Comparison of ENCODE assay signal across 23 cellular contexts in genomic region chr14:71005076-71005475, GRCh38.
DNase-seq lines count a peak whose midpoint lies in the region; ATAC-seq, FAIRE-seq and TF ChIP-seq lines count a peak whose summit lies in the region.
"Had no signal": no experiment of that assay in that cellular context is flagged by ENCODE, and none has a peak within 500 bp of the region (broad histone marks: within the 10 kb centered on the region; RNA-seq: fewer than 3 reads in every experiment).

No MANE protein-coding gene starts in this region.

- 94 to 97% methylated on average over 4 of the region's 4 CpGs for WGBS in thyroid gland, 2 donors

- H3K4me3 Mint-ChIP-seq in activated naive CD4-positive, alpha-beta T cell treated with anti-CD3 and anti-CD28 coated beads, Interleukin-2, amount 50 U/mL, for 24 hours = peak overlapping the region; percentile 43
- H3K4me3 Mint-ChIP-seq in HFFc6 (peak overlapping the region; percentile 47), astrocyte (ENCODE audit: unreplicated experiment) (no peak overlapping the region)
- H3K4me3 Mint-ChIP-seq in stimulated activated effector memory CD8-positive, alpha-beta T cell treated with anti-CD3 and anti-CD28 coated beads, Interleukin-12 subunit alpha, Interleukin-12 subunit beta, amount 100 ng/mL, for 72 hours = no peak overlapping the region
- H3K4me3 Mint-ChIP-seq: central memory CD8-positive, alpha-beta T cell had no signal

- H4K20me1 ChIP-seq in astrocyte (ENCODE audit: insufficient read depth, low read length) = peaks cover 22% of the 10 kb centered on the region
- H4K20me1 ChIP-seq: BLaER1 had no signal

- peak overlapping the region; percentile 24 for H3K4me2 ChIP-seq in astrocyte (ENCODE audit: low read length)
- H3K4me2 ChIP-seq: BLaER1 had no signal

- peaks cover 70% of the 10 kb centered on the region for H3K4me1 Mint-ChIP-seq in activated naive CD4-positive, alpha-beta T cell treated with anti-CD3 and anti-CD28 coated beads, Interleukin-2, amount 50 U/mL, for 24 hours
- H3K4me1 Mint-ChIP-seq in HFFc6 (ENCODE audit: low read depth) (peaks cover 65% of the 10 kb centered on the region), astrocyte (ENCODE audit: low read depth, unreplicated experiment) (peaks cover 13% of the 10 kb centered on the region)
- H3K4me1 Mint-ChIP-seq in stimulated activated effector memory CD8-positive, alpha-beta T cell treated with anti-CD3 and anti-CD28 coated beads, Interleukin-12 subunit alpha, Interleukin-12 subunit beta, amount 100 ng/mL, for 72 hours = peaks cover 37% of the 10 kb centered on the region

- H3K36me3 Mint-ChIP-seq in activated naive CD4-positive, alpha-beta T cell treated with anti-CD3 and anti-CD28 coated beads, Interleukin-2, amount 50 U/mL, for 24 hours = peaks cover 12% of the 10 kb centered on the region
- peaks cover 32% of the 10 kb centered on the region for H3K36me3 Mint-ChIP-seq in HFFc6 (ENCODE audit: low read depth)
- H3K36me3 Mint-ChIP-seq in astrocyte (ENCODE audit: low read depth, unreplicated experiment) = peaks cover 22% of the 10 kb centered on the region
- peaks cover 32% of the 10 kb centered on the region for H3K36me3 Mint-ChIP-seq in stimulated activated effector memory CD8-positive, alpha-beta T cell treated with anti-CD3 and anti-CD28 coated beads, Interleukin-12 subunit alpha, Interleukin-12 subunit beta, amount 100 ng/mL, for 72 hours

- intact Hi-C loops in thyroid gland (cut with DNase I) = no loop called here

- H3K79me2 ChIP-seq in astrocyte (ENCODE audit: insufficient read depth, low read length) = peaks cover 21% of the 10 kb centered on the region

- ATAC-seq in stimulated activated effector memory CD8-positive, alpha-beta T cell treated with anti-CD3 and anti-CD28 coated beads, Interleukin-12 subunit alpha, Interleukin-12 subunit beta, amount 100 ng/mL, for 72 hours = peak; percentile 49
- ATAC-seq: left cardiac atrium had no signal

- H3K9me3 ChIP-seq in astrocyte (ENCODE audit: insufficient read depth, low read depth, low read length) (no peaks in the 10 kb centered on the region), thyroid gland (no peaks in the 10 kb centered on the region)
- H3K9me3 ChIP-seq: BLaER1, HAP-1 had no signal

- H3K9ac ChIP-seq in astrocyte (ENCODE audit: low read length) = no peak overlapping the region
- H3K9ac ChIP-seq: BLaER1 had no signal

- no peak overlapping the region for H2AFZ ChIP-seq in astrocyte (ENCODE audit: low read depth, low read length)

- H3K27ac ChIP-seq in astrocyte (ENCODE audit: low read depth, low read length) (no peak overlapping the region), thyroid gland (no peak overlapping the region)
- H3K27ac ChIP-seq: BLaER1, SK-N-MC had no signal

- TF ChIP-seq CTCF in HFFc6 (IDR thresholded peaks at IDR 0.05) (no peak), astrocyte (IDR thresholded peaks at IDR 0.05; ENCODE audit: insufficient read depth, low read depth, low read length) (no peak), thyroid gland (IDR thresholded peaks at IDR 0.05) (no peak)

- TF ChIP-seq POLR2A in thyroid gland (IDR thresholded peaks at IDR 0.05) = no peak

- peaks cover 18% of the 10 kb centered on the region for H3K4me1 ChIP-seq in astrocyte (ENCODE audit: insufficient read depth, low read length)
- H3K4me1 ChIP-seq in thyroid gland = no peaks in the 10 kb centered on the region
- H3K4me1 ChIP-seq: BLaER1 had no signal

- no peaks in the 10 kb centered on the region for H3K27me3 ChIP-seq in astrocyte (ENCODE audit: insufficient read depth, low read length)
- H3K27me3 ChIP-seq in thyroid gland = no peaks in the 10 kb centered on the region
- H3K27me3 ChIP-seq: BLaER1 had no signal

- H3K36me3 ChIP-seq in astrocyte (ENCODE audit: insufficient read depth, low read length) = peaks cover 7% of the 10 kb centered on the region
- peaks cover 0 to 7% of the 10 kb centered on the region in 2 donors for H3K36me3 ChIP-seq in thyroid gland

- H3K27ac Mint-ChIP-seq in activated naive CD4-positive, alpha-beta T cell treated with anti-CD3 and anti-CD28 coated beads, Interleukin-2, amount 50 U/mL, for 24 hours = peak overlapping the region; percentile 80
- H3K27ac Mint-ChIP-seq in HFFc6 (peak overlapping the region; percentile 53), astrocyte (ENCODE audit: unreplicated experiment) (no peak overlapping the region)
- no peak overlapping the region for H3K27ac Mint-ChIP-seq in stimulated activated effector memory CD8-positive, alpha-beta T cell treated with anti-CD3 and anti-CD28 coated beads, Interleukin-12 subunit alpha, Interleukin-12 subunit beta, amount 100 ng/mL, for 72 hours

- no peak overlapping the region for H3K4me3 ChIP-seq in astrocyte (ENCODE audit: insufficient read depth, low read depth, low read length)
- no peak overlapping the region for H3K4me3 ChIP-seq in thyroid gland (replicated peaks in 1 of 3)
- H3K4me3 ChIP-seq: BLaER1, HAP-1, SK-N-MC had no signal

- no peak for DNase-seq in activated naive CD4-positive, alpha-beta T cell (lab: John Stamatoyannopoulos, UW)
- DNase-seq in HFFc6 (no peak), astrocyte (ENCODE audit: low read depth) (no peak), thyroid gland (no peak)
- no peak for DNase-seq in stimulated activated effector memory CD8-positive, alpha-beta T cell treated with anti-CD3 and anti-CD28 coated beads, Interleukin-12 subunit alpha, Interleukin-12 subunit beta, amount 100 ng/mL, for 72 hours (ENCODE audit: low spot score in 2 of 2)
- DNase-seq in activated CD4-positive, CD25-positive, alpha-beta regulatory T cell treated with anti-CD3 and anti-CD28 coated beads, Interleukin-2, amount 50 U/mL, for 72 hours = no peak
- DNase-seq: ACHN; activated CD4-positive, alpha-beta T cell treated with anti-CD3 and anti-CD28 coated beads, Interleukin-2, amount 50 U/mL, for 4 hours; Calu3; glutamatergic neuron; left cardiac atrium; mesenchymal stem cell; NCI-H1048; NCI-H1694 treated with DMSO at 0.1 percent for 48 hours; NCI-H2171 treated with DMSO at 0.1 percent for 48 hours; NCI-H524; substantia nigra had no signal

- no peak for FAIRE-seq in astrocyte (lab: Jason Lieb, UNC)

- H3K27me3 Mint-ChIP-seq in activated naive CD4-positive, alpha-beta T cell treated with anti-CD3 and anti-CD28 coated beads, Interleukin-2, amount 50 U/mL, for 24 hours = no peaks in the 10 kb centered on the region
- H3K27me3 Mint-ChIP-seq in HFFc6 (ENCODE audit: insufficient read depth) (no peaks in the 10 kb centered on the region; the same call in 1 of the 2 replicates), astrocyte (ENCODE audit: low read depth, unreplicated experiment) (no peaks in the 10 kb centered on the region)
- H3K27me3 Mint-ChIP-seq: central memory CD8-positive, alpha-beta T cell had no signal

- no peaks in the 10 kb centered on the region for H3K9me3 Mint-ChIP-seq in activated naive CD4-positive, alpha-beta T cell treated with anti-CD3 and anti-CD28 coated beads, Interleukin-2, amount 50 U/mL, for 24 hours
- H3K9me3 Mint-ChIP-seq in HFFc6 (no peaks in the 10 kb centered on the region), astrocyte (ENCODE audit: unreplicated experiment) (no peaks in the 10 kb centered on the region)
- H3K9me3 Mint-ChIP-seq in stimulated activated effector memory CD8-positive, alpha-beta T cell treated with anti-CD3 and anti-CD28 coated beads, Interleukin-12 subunit alpha, Interleukin-12 subunit beta, amount 100 ng/mL, for 72 hours = no peaks in the 10 kb centered on the region
- H3K9me3 Mint-ChIP-seq: activated naive CD4-positive, alpha-beta T cell treated with anti-CD3 and anti-CD28 coated beads, Interleukin-2, amount 50 U/mL, for 72 hours; central memory CD8-positive, alpha-beta T cell had no signal

Comparison
In these comparisons a context has a peak if more than half of its experiments do, and no peak if none do; other contexts are left out.
1. H3K27ac Mint-ChIP-seq: peak in activated naive CD4-positive, alpha-beta T cell treated with anti-CD3 and anti-CD28 coated beads, Interleukin-2, amount 50 U/mL, for 24 hours (single experiment) and HFFc6 (single experiment); none in astrocyte (single experiment) and stimulated activated effector memory CD8-positive, alpha-beta T cell treated with anti-CD3 and anti-CD28 coated beads, Interleukin-12 subunit alpha, Interleukin-12 subunit beta, amount 100 ng/mL, for 72 hours (single experiment).
2. H3K4me3 Mint-ChIP-seq: peak in activated naive CD4-positive, alpha-beta T cell treated with anti-CD3 and anti-CD28 coated beads, Interleukin-2, amount 50 U/mL, for 24 hours (single experiment) and HFFc6 (single experiment); none in astrocyte (single experiment) and stimulated activated effector memory CD8-positive, alpha-beta T cell treated with anti-CD3 and anti-CD28 coated beads, Interleukin-12 subunit alpha, Interleukin-12 subunit beta, amount 100 ng/mL, for 72 hours (single experiment).